8 cellular contexts compared by ENCODE assay signal in genomic region chr3:52046186-52046913, GRCh38. TPM values are rescaled to one million over a fixed set of nuclear protein-coding genes. Genes with fewer than 3 reads are reported as not detected.
DNase-seq lines count a peak whose midpoint lies in the region; TF ChIP-seq lines count a peak whose summit lies in the region.

No MANE protein-coding gene starts in this region.

- TF ChIP-seq EP300 in suprapubic skin (IDR thresholded peaks at IDR 0.05): no peak

- DNase-seq in HPDE6-E6E7 (ENCODE audit: extremely low spot score): peak; percentile 63
- peak; percentile 60 for DNase-seq in astrocyte of the cerebellum (ENCODE audit: low read depth)
- no peak for DNase-seq in immature natural killer cell
- peak in 1 of 2 donors; percentile 74 for DNase-seq in suprapubic skin (ENCODE audit: low spot score in 2 of 2)
- no peak for DNase-seq in effector memory CD4-positive, alpha-beta T cell
- DNase-seq in activated effector memory CD4-positive, alpha-beta T cell treated with anti-CD3 and anti-CD28 coated beads, Interleukin-2, amount 50 U/mL, for 16 hours: no peak
- DNase-seq in NCI-H446 (lab: John Stamatoyannopoulos, UW): no peak
- DNase-seq in NCI-H2107 treated with DMSO at 0.1 percent for 48 hours (lab: John Stamatoyannopoulos, UW; ENCODE audit: unreplicated experiment): no peak

- no peaks in the 10 kb centered on the region for H3K27me3 ChIP-seq in suprapubic skin
- H3K27me3 ChIP-seq in effector memory CD4-positive, alpha-beta T cell (replicated peaks; ENCODE audit: control insufficient read depth, insufficient read depth, low read length, poor library complexity, severe bottlenecking): no peaks in the 10 kb centered on the region

- no peak for TF ChIP-seq CTCF in astrocyte of the cerebellum (IDR thresholded peaks at IDR 0.05; ENCODE audit: low read depth, low read length, missing control alignments)
- no peak for TF ChIP-seq CTCF in suprapubic skin (IDR thresholded peaks at IDR 0.05)

- no peak overlapping the region for H3K4me3 Mint-ChIP-seq in immature natural killer cell

- peak overlapping the region in 5 of 6 donors; percentile 23 to 46 (median 35) for H3K27ac Mint-ChIP-seq in immature natural killer cell

- TF ChIP-seq POLR2A in suprapubic skin (IDR thresholded peaks at IDR 0.05): no peak

- H3K9me3 Mint-ChIP-seq in immature natural killer cell: no peaks in the 10 kb centered on the region

- H3K4me1 ChIP-seq in suprapubic skin: peaks cover 72% of the 10 kb centered on the region
- peaks cover 19% of the 10 kb centered on the region for H3K4me1 ChIP-seq in effector memory CD4-positive, alpha-beta T cell (ENCODE audit: control insufficient read depth, insufficient read depth, low read length, poor library complexity, severe bottlenecking)

- peaks cover 21 to 24% of the 10 kb centered on the region in 2 donors for H3K4me1 Mint-ChIP-seq in immature natural killer cell

- H3K4me3 ChIP-seq in astrocyte of the cerebellum (ENCODE audit: low read depth, low read length) (no peak overlapping the region), suprapubic skin (no peak overlapping the region)
- no peak overlapping the region for H3K4me3 ChIP-seq in effector memory CD4-positive, alpha-beta T cell (ENCODE audit: insufficient read depth, low read depth, low read length, poor library complexity, severe bottlenecking)

- peaks cover 0 to 4% (median 0%) of the 10 kb centered on the region in 3 donors for H3K36me3 Mint-ChIP-seq in immature natural killer cell

- H3K27ac ChIP-seq in suprapubic skin: peak overlapping the region; percentile 97
- no peak overlapping the region for H3K27ac ChIP-seq in effector memory CD4-positive, alpha-beta T cell (ENCODE audit: insufficient read depth, low read length, poor library complexity, severe bottlenecking)

- peaks cover 2 to 6% (median 4%) of the 10 kb centered on the region in 3 donors for H3K27me3 Mint-ChIP-seq in immature natural killer cell (ENCODE audit: low read depth in 3 of 3)

- no peaks in the 10 kb centered on the region for H3K9me3 ChIP-seq in suprapubic skin
- no peaks in the 10 kb centered on the region for H3K9me3 ChIP-seq in effector memory CD4-positive, alpha-beta T cell (ENCODE audit: control insufficient read depth, low read length)

- in situ Hi-C loops in astrocyte of the cerebellum (cut with HindIII; ENCODE audit: low sequenced_read_pairs): loop anchor here (5.0 kb wide), 3 partner anchors 46 to 106 kb away; partner anchors contain the start of gene POC1A

- peaks cover 30% of the 10 kb centered on the region for H3K36me3 ChIP-seq in suprapubic skin
- peaks cover 37% of the 10 kb centered on the region for H3K36me3 ChIP-seq in effector memory CD4-positive, alpha-beta T cell (ENCODE audit: control insufficient read depth, insufficient read depth, low read length)

- 33% methylated on average over 11 of the region's 12 CpGs for WGBS in suprapubic skin

RNA-seq across cellular contexts. Expression of gene DUSP7, which starts 10.0 kb away (rescaled TPM):
- polyA plus RNA-seq in immature natural killer cell: 1 to 10 TPM; 1.2 to 4.3 (median 1.6) TPM
- total RNA-seq in suprapubic skin: 100 to 1,000 TPM in 3 of 4 donors, 10 to 100 TPM in 1; 91.1 to 190 (median 146) TPM

RNA-seq across cellular contexts. Expression of gene RPL29, which starts 50.7 kb away (rescaled TPM):
- polyA plus RNA-seq in immature natural killer cell: 1,000 to 10,000 TPM in 1 of 3 donors, 100 to 1,000 TPM in 2; 501 to 1,073 (median 800) TPM
- total RNA-seq in suprapubic skin: 1,000 to 10,000 TPM; 1,428 to 2,708 (median 2,246) TPM

Comparison
In these comparisons a context has a peak if more than half of its experiments do, and no peak if none do; other contexts are left out.
1. DNase-seq: peak in HPDE6-E6E7 (single experiment) and astrocyte of the cerebellum (single experiment); none in immature natural killer cell (0 of 3), effector memory CD4-positive, alpha-beta T cell (0 of 3), activated effector memory CD4-positive, alpha-beta T cell treated with anti-CD3 and anti-CD28 coated beads, Interleukin-2, amount 50 U/mL, for 16 hours (single experiment), NCI-H446 (0 of 2) and NCI-H2107 treated with DMSO at 0.1 percent for 48 hours (single experiment).